12 cellular contexts compared by ENCODE assay signal in genomic region chr20:10696650-10697049, GRCh38. TPM values are rescaled to one million over a fixed set of nuclear protein-coding genes. Genes with fewer than 3 reads are reported as not detected.
DNase-seq lines count a peak whose midpoint lies in the region; ATAC-seq, FAIRE-seq and TF ChIP-seq lines count a peak whose summit lies in the region.
"Had no signal": no experiment of that assay in that cellular context is flagged by ENCODE, and none has a peak within 500 bp of the region (broad histone marks: within the 10 kb centered on the region; RNA-seq: fewer than 3 reads in every experiment).

No MANE protein-coding gene starts in this region.

- no peaks in the 10 kb centered on the region for H3K4me1 Mint-ChIP-seq in activated naive CD4-positive, alpha-beta T cell treated with anti-CD3 and anti-CD28 coated beads, Interleukin-2, amount 50 U/mL, for 24 hours
- H3K4me1 Mint-ChIP-seq: naive B cell had no signal

- no peak for ATAC-seq in gastrocnemius medialis

- peak; percentile 74 for TF ChIP-seq CTCF in Loucy (conservative IDR thresholded peaks at IDR 0.05; ENCODE audit: low read length)
- TF ChIP-seq CTCF in dorsolateral prefrontal cortex (IDR thresholded peaks at IDR 0.05 in 54 of 56, conservative IDR thresholded peaks at IDR 0.05 in 2 of 56; ENCODE audit: low read depth in 1 of 56, partially characterized antibody in 56 of 56): peak in 50 of 56 donors; percentile 9 to 54 (median 39)
- TF ChIP-seq CTCF in gastrocnemius medialis (IDR thresholded peaks at IDR 0.05 in 4 of 5, conservative IDR thresholded peaks at IDR 0.05 in 1 of 5): peak in 2 of 5 experiments; percentile 35 to 45

- H3K27me3 ChIP-seq in Loucy (ENCODE audit: insufficient read depth, low read length, poor library complexity, severe bottlenecking) (no peaks in the 10 kb centered on the region), dorsolateral prefrontal cortex (no peaks in the 10 kb centered on the region), small intestine (ENCODE audit: control insufficient read depth in 2 of 2, insufficient read depth in 2 of 2, low read length in 2 of 2) (no peaks in the 10 kb centered on the region), gastrocnemius medialis (no peaks in the 10 kb centered on the region)
- no peaks in the 10 kb centered on the region for H3K27me3 ChIP-seq in effector memory CD4-positive, alpha-beta T cell (replicated peaks; ENCODE audit: control insufficient read depth, insufficient read depth, low read length, poor library complexity, severe bottlenecking)

- H3K27ac Mint-ChIP-seq in activated naive CD4-positive, alpha-beta T cell treated with anti-CD3 and anti-CD28 coated beads, Interleukin-2, amount 50 U/mL, for 24 hours: peak overlapping the region; percentile 1
- H3K27ac Mint-ChIP-seq: stimulated activated naive CD8-positive, alpha-beta T cell treated with anti-CD3 and anti-CD28 coated beads, Interleukin-15, Interleukin-2, amounts not matched to agents 100 ng/mL and 50 ng/mL, for 24 hours had no signal

- no peaks in the 10 kb centered on the region for H3K9me2 ChIP-seq in Loucy (replicated peaks; ENCODE audit: low read depth, low read length)

- WGBS in small intestine, 3 donors: 71 to 75% (median 72%) methylated on average over 5 of the region's 5 CpGs

- H3K79me2 ChIP-seq in Loucy (ENCODE audit: insufficient read depth, low read length): no peaks in the 10 kb centered on the region

- H3K36me3 ChIP-seq in Loucy (ENCODE audit: insufficient read depth, low read length): no peaks in the 10 kb centered on the region
- H3K36me3 ChIP-seq in small intestine (ENCODE audit: control insufficient read depth in 2 of 2, insufficient read depth in 2 of 2, low read length in 2 of 2): no peaks in the 10 kb centered on the region
- no peaks in the 10 kb centered on the region for H3K36me3 ChIP-seq in gastrocnemius medialis
- no peaks in the 10 kb centered on the region for H3K36me3 ChIP-seq in effector memory CD4-positive, alpha-beta T cell (ENCODE audit: control insufficient read depth, insufficient read depth, low read length)

- H3K4me3 ChIP-seq in Loucy (ENCODE audit: low read length, poor library complexity, severe bottlenecking) (no peak overlapping the region), dorsolateral prefrontal cortex (no peak overlapping the region), small intestine (ENCODE audit: low read depth in 1 of 2, low read length in 2 of 2) (no peak overlapping the region), gastrocnemius medialis (no peak overlapping the region)
- H3K4me3 ChIP-seq in effector memory CD4-positive, alpha-beta T cell (ENCODE audit: insufficient read depth, low read depth, low read length, poor library complexity, severe bottlenecking): no peak overlapping the region

- H3K9me3 ChIP-seq in Loucy (ENCODE audit: insufficient read depth, low read depth, low read length) (no peaks in the 10 kb centered on the region), small intestine (ENCODE audit: control insufficient read depth, low read depth) (no peaks in the 10 kb centered on the region), gastrocnemius medialis (no peaks in the 10 kb centered on the region)
- no peaks in the 10 kb centered on the region for H3K9me3 ChIP-seq in effector memory CD4-positive, alpha-beta T cell (ENCODE audit: control insufficient read depth, low read length)

- H3K9me3 Mint-ChIP-seq in activated naive CD4-positive, alpha-beta T cell treated with anti-CD3 and anti-CD28 coated beads, Interleukin-2, amount 50 U/mL, for 24 hours: peaks cover 5% of the 10 kb centered on the region
- H3K9me3 Mint-ChIP-seq: stimulated activated naive CD8-positive, alpha-beta T cell treated with anti-CD3 and anti-CD28 coated beads, Interleukin-15, Interleukin-2, amounts not matched to agents 100 ng/mL and 50 ng/mL, for 24 hours had no signal

- no peak for FAIRE-seq in small intestine (lab: Jason Lieb, UNC)

- in situ Hi-C loops in gastrocnemius medialis (cut with MboI; ENCODE audit: low sequenced_read_pairs in 4 of 4): loop anchor here in 1 of 4 donors (25.0 kb wide), 1 partner anchor 841 kb away; no protein-coding TSS in a partner anchor

- H2AFZ ChIP-seq in Loucy (ENCODE audit: low read length): no peak overlapping the region

- H3K4me2 ChIP-seq in Loucy (ENCODE audit: low read depth, low read length, poor library complexity, severe bottlenecking): no peak overlapping the region

- intact Hi-C loops in dorsolateral prefrontal cortex (cut with DNase I): loop anchor here in 1 of 2 donors (10.0 kb wide), 1 partner anchor 148 kb away; no protein-coding TSS in a partner anchor
- intact Hi-C loops in gastrocnemius medialis (cut with DNase I; ENCODE audit: low total_unique reads): no loop called here

- H3F3A ChIP-seq in Loucy (ENCODE audit: low read depth): no peaks in the 10 kb centered on the region

- no peaks in the 10 kb centered on the region for H3K36me3 Mint-ChIP-seq in activated naive CD4-positive, alpha-beta T cell treated with anti-CD3 and anti-CD28 coated beads, Interleukin-2, amount 50 U/mL, for 24 hours
- H3K36me3 Mint-ChIP-seq: naive B cell had no signal

- DNase-seq in activated naive CD4-positive, alpha-beta T cell (lab: John Stamatoyannopoulos, UW): no peak
- DNase-seq in dorsolateral prefrontal cortex: no peak
- DNase-seq in small intestine: peak; percentile 9
- no peak for DNase-seq in gastrocnemius medialis
- no peak for DNase-seq in effector memory CD4-positive, alpha-beta T cell
- no peak for DNase-seq in NCI-H1417 (lab: John Stamatoyannopoulos, UW)
- DNase-seq: DMS153, naive B cell, SIG-M5 had no signal

- peaks cover 1% of the 10 kb centered on the region for H3K27me3 Mint-ChIP-seq in activated naive CD4-positive, alpha-beta T cell treated with anti-CD3 and anti-CD28 coated beads, Interleukin-2, amount 50 U/mL, for 24 hours

- no peak overlapping the region for H3K27ac ChIP-seq in dorsolateral prefrontal cortex
- H3K27ac ChIP-seq in small intestine (ENCODE audit: low read depth in 1 of 2, low read length in 1 of 2): no peak overlapping the region
- no peak overlapping the region for H3K27ac ChIP-seq in gastrocnemius medialis
- no peak overlapping the region for H3K27ac ChIP-seq in effector memory CD4-positive, alpha-beta T cell (ENCODE audit: insufficient read depth, low read length, poor library complexity, severe bottlenecking)

- TF ChIP-seq POLR2A in gastrocnemius medialis (IDR thresholded peaks at IDR 0.05): no peak

- no peaks in the 10 kb centered on the region for H4K20me1 ChIP-seq in Loucy (ENCODE audit: insufficient read depth, low read length, poor library complexity, severe bottlenecking)

- H3K4me3 Mint-ChIP-seq in activated naive CD4-positive, alpha-beta T cell treated with anti-CD3 and anti-CD28 coated beads, Interleukin-2, amount 50 U/mL, for 24 hours: no peak overlapping the region
- H3K4me3 Mint-ChIP-seq: stimulated activated naive CD8-positive, alpha-beta T cell treated with anti-CD3 and anti-CD28 coated beads, Interleukin-15, Interleukin-2, amounts not matched to agents 100 ng/mL and 50 ng/mL, for 24 hours had no signal

- H3K9ac ChIP-seq in Loucy (ENCODE audit: low read depth, low read length, poor library complexity, severe bottlenecking): no peak overlapping the region

- H3K4me1 ChIP-seq in Loucy (ENCODE audit: insufficient read depth, low read length, poor library complexity, severe bottlenecking) (no peaks in the 10 kb centered on the region), small intestine (ENCODE audit: control insufficient read depth in 2 of 2, insufficient read depth in 1 of 2, low read depth in 1 of 2, low read length in 1 of 2) (peaks cover 0 to 4% of the 10 kb centered on the region in 2 donors), gastrocnemius medialis (no peaks in the 10 kb centered on the region)
- H3K4me1 ChIP-seq in effector memory CD4-positive, alpha-beta T cell (ENCODE audit: control insufficient read depth, insufficient read depth, low read length, poor library complexity, severe bottlenecking): no peaks in the 10 kb centered on the region

RNA-seq across cellular contexts. Expression of gene JAG1, which starts 22.9 kb away (rescaled TPM):
- total RNA-seq in dorsolateral prefrontal cortex (10 to 100 TPM; 10.2 to 51.4 (median 21.3) TPM), gastrocnemius medialis (10 to 100 TPM; 10.3 to 19.6 (median 13.2) TPM)
- polyA plus RNA-seq in small intestine: 10 to 100 TPM in 2 of 3 donors, 1 to 10 TPM in 1; 6.3 to 18.7 (median 12.7) TPM
